ENCODE assay signal across 1 cellular context in genomic region chr19:41376241-41376997, GRCh38.
TF ChIP-seq lines count a peak whose summit lies in the region.

Gene TMEM91 (plus strand): TSS chr19:41376533. CDS start chr19:41378310, 1,777 bp downstream.

TF ChIP-seq in HepG2, 621 proteins besides CTCF, POLR2A, EP300 and RAD21 (continued from another document and continues in another):
- TF ChIP-seq ZBTB44 (CRISPR knock-in tag; IDR thresholded peaks at IDR 0.05) = no peak
- 0 out of 2 replicates have a peak, but pooled peaks have one; percentile 38 for TF ChIP-seq CCDC6 (CRISPR knock-in tag; IDR thresholded peaks at IDR 0.05)
- TF ChIP-seq HDAC1 (CRISPR knock-in tag; IDR thresholded peaks at IDR 0.05) = peak; percentile 75
- TF ChIP-seq POGZ (CRISPR knock-in tag; IDR thresholded peaks at IDR 0.05) = no peak
- no peak for TF ChIP-seq LCORL (IDR thresholded peaks at IDR 0.05)
- TF ChIP-seq LCORL (CRISPR knock-in tag; IDR thresholded peaks at IDR 0.05) = 0 out of 2 replicates have a peak, but pooled peaks have one; percentile 26
- peak; percentile 71; the same call in 1 of the 2 replicates for TF ChIP-seq ARID4A (CRISPR knock-in tag; IDR thresholded peaks at IDR 0.05; ENCODE audit: borderline replicate concordance)
- TF ChIP-seq YEATS2 (CRISPR knock-in tag; IDR thresholded peaks at IDR 0.05; ENCODE audit: borderline replicate concordance) = peak; percentile 29; the same call in 1 of the 2 replicates
- TF ChIP-seq ZNF567 (CRISPR knock-in tag; IDR thresholded peaks at IDR 0.05; ENCODE audit: borderline replicate concordance) = peak; percentile 57; the same call in 1 of the 2 replicates
- TF ChIP-seq ZNF841 (CRISPR knock-in tag; IDR thresholded peaks at IDR 0.05; ENCODE audit: borderline replicate concordance) = no peak
- peak; percentile 10; the same call in 1 of the 2 replicates for TF ChIP-seq ZNF543 (CRISPR knock-in tag; IDR thresholded peaks at IDR 0.05)
- TF ChIP-seq ZNF788 (CRISPR knock-in tag; IDR thresholded peaks at IDR 0.05; ENCODE audit: borderline replicate concordance) = 0 out of 2 replicates have a peak, but pooled peaks have one; percentile 58
- TF ChIP-seq ZNF709 (CRISPR knock-in tag; IDR thresholded peaks at IDR 0.05) = no peak
- TF ChIP-seq ZZZ3 (CRISPR knock-in tag; IDR thresholded peaks at IDR 0.05; ENCODE audit: borderline replicate concordance) = no peak
- TF ChIP-seq PTBP1 (IDR thresholded peaks at IDR 0.05; ENCODE audit: low read depth, low read length, poor library complexity, severe bottlenecking) = peak; percentile 64
- 0 out of 2 replicates have a peak, but pooled peaks have one; percentile 19 for TF ChIP-seq KLF6 (CRISPR knock-in tag; IDR thresholded peaks at IDR 0.05)
- TF ChIP-seq NFIB (CRISPR knock-in tag; IDR thresholded peaks at IDR 0.05; ENCODE audit: borderline replicate concordance) = no peak
- TF ChIP-seq, protein P1, sequence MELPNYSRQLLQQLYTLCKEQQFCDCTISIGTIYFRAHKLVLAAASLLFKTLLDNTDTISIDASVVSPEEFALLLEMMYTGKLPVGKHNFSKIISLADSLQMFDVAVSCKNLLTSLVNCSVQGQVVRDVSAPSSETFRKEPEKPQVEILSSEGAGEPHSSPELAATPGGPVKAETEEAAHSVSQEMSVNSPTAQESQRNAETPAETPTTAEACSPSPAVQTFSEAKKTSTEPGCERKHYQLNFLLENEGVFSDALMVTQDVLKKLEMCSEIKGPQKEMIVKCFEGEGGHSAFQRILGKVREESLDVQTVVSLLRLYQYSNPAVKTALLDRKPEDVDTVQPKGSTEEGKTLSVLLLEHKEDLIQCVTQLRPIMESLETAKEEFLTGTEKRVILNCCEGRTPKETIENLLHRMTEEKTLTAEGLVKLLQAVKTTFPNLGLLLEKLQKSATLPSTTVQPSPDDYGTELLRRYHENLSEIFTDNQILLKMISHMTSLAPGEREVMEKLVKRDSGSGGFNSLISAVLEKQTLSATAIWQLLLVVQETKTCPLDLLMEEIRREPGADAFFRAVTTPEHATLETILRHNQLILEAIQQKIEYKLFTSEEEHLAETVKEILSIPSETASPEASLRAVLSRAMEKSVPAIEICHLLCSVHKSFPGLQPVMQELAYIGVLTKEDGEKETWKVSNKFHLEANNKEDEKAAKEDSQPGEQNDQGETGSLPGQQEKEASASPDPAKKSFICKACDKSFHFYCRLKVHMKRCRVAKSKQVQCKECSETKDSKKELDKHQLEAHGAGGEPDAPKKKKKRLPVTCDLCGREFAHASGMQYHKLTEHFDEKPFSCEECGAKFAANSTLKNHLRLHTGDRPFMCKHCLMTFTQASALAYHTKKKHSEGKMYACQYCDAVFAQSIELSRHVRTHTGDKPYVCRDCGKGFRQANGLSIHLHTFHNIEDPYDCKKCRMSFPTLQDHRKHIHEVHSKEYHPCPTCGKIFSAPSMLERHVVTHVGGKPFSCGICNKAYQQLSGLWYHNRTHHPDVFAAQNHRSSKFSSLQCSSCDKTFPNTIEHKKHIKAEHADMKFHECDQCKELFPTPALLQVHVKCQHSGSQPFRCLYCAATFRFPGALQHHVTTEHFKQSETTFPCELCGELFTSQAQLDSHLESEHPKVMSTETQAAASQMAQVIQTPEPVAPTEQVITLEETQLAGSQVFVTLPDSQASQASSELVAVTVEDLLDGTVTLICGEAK (IDR thresholded peaks at IDR 0.05) = no peak
- TF ChIP-seq, protein P1 (CRISPR knock-in tag; IDR thresholded peaks at IDR 0.05) = no peak
- TF ChIP-seq ZNF772 (CRISPR knock-in tag; IDR thresholded peaks at IDR 0.05) = 0 out of 2 replicates have a peak, but pooled peaks have one; percentile 42
- TF ChIP-seq THAP11 (CRISPR knock-in tag; IDR thresholded peaks at IDR 0.05) = peak; percentile 41; the same call in 1 of the 2 replicates
- no peak for TF ChIP-seq ZNF781 (CRISPR knock-in tag; IDR thresholded peaks at IDR 0.05; ENCODE audit: borderline replicate concordance, not compliant biosample characterization)
- TF ChIP-seq ZBTB8A (CRISPR knock-in tag; IDR thresholded peaks at IDR 0.05; ENCODE audit: borderline replicate concordance, low read depth) = no peak
- TF ChIP-seq, protein P2, sequence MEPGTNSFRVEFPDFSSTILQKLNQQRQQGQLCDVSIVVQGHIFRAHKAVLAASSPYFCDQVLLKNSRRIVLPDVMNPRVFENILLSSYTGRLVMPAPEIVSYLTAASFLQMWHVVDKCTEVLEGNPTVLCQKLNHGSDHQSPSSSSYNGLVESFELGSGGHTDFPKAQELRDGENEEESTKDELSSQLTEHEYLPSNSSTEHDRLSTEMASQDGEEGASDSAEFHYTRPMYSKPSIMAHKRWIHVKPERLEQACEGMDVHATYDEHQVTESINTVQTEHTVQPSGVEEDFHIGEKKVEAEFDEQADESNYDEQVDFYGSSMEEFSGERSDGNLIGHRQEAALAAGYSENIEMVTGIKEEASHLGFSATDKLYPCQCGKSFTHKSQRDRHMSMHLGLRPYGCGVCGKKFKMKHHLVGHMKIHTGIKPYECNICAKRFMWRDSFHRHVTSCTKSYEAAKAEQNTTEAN (CRISPR knock-in tag; conservative IDR thresholded peaks at IDR 0.05) = 0 out of 2 replicates have a peak, but pooled peaks have one; percentile 44
- TF ChIP-seq ZNF513 (CRISPR knock-in tag; conservative IDR thresholded peaks at IDR 0.05) = no peak
- TF ChIP-seq SOX6 (IDR thresholded peaks at IDR 0.05) = no peak
- TF ChIP-seq SOX6 (CRISPR knock-in tag; IDR thresholded peaks at IDR 0.05) = peak; percentile 26
- no peak for TF ChIP-seq MEF2D (CRISPR knock-in tag; IDR thresholded peaks at IDR 0.05)
- peak; percentile 22; the same call in 1 of the 2 replicates for TF ChIP-seq UBTF (CRISPR knock-in tag; IDR thresholded peaks at IDR 0.05)
- no peak for TF ChIP-seq ZNF792 (CRISPR knock-in tag; IDR thresholded peaks at IDR 0.05)
- no peak for TF ChIP-seq NFKBIZ (CRISPR knock-in tag; IDR thresholded peaks at IDR 0.05)
- peak; percentile 30; the same call in 1 of the 2 replicates for TF ChIP-seq ZNF350 (CRISPR knock-in tag; IDR thresholded peaks at IDR 0.05; ENCODE audit: borderline replicate concordance, low read depth)
- TF ChIP-seq TBP (CRISPR knock-in tag; IDR thresholded peaks at IDR 0.05) = no peak
- no peak for TF ChIP-seq STAT5B (CRISPR knock-in tag; IDR thresholded peaks at IDR 0.05)
- TF ChIP-seq REL (CRISPR knock-in tag; conservative IDR thresholded peaks at IDR 0.05) = 0 out of 2 replicates have a peak, but pooled peaks have one; percentile 3
- TF ChIP-seq ZBTB34 (CRISPR knock-in tag; IDR thresholded peaks at IDR 0.05) = no peak
- no peak for TF ChIP-seq HOXA7 (CRISPR knock-in tag; IDR thresholded peaks at IDR 0.05)
- TF ChIP-seq NFE2L1 (CRISPR knock-in tag; IDR thresholded peaks at IDR 0.05; ENCODE audit: borderline replicate concordance) = no peak
- TF ChIP-seq FOXA3 (CRISPR knock-in tag; IDR thresholded peaks at IDR 0.05) = no peak
- no peak for TF ChIP-seq ZNF768 (CRISPR knock-in tag; IDR thresholded peaks at IDR 0.05)
